8 cellular contexts compared by ENCODE assay signal in the genomic region with DNA sequence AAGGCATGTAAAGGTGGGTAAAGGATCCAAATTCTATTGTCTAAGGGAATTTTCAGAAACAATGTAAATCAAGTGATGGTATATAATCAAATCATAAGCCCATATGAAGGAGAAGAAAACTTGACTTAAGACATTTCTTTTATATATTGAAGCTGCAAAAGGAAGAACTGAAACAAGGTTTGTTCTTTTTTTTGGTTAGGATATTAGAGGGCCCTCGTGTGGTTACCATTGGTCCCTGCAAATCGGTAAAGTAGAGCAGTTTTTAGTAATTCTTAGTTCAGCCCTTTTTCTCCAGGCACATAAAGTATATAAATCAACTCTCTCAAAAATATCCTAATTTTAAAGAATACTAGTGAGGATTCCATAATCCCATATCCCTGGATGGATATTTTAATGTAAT.
A peak's percentile ranks its signal among the peaks of the same experiment; 100 is the strongest.
DNase-seq lines count a peak whose midpoint lies in the region; ATAC-seq and TF ChIP-seq lines count a peak whose summit lies in the region.

No MANE protein-coding gene starts in this region.

- DNase-seq in activated T-cell treated with anti-CD3 and anti-CD28 coated beads, Interleukin-2, amount 50 U/mL, for 24 hours = no peak
- no peak for DNase-seq in activated T-cell treated with anti-CD3 and anti-CD28 coated beads, Interleukin-2, amount 50 U/mL, for 1 hour
- DNase-seq in NAMALWA (ENCODE audit: low spot score) (peak; percentile 82), body of pancreas (peak in 1 of 4 donors; percentile 8), myocyte (ENCODE audit: low read depth) (peak; percentile 51), ecto neural progenitor cell (ENCODE audit: low spot score) (no peak), DMS153 treated with DMSO at 0.1 percent for 48 hours (lab: John Stamatoyannopoulos, UW; ENCODE audit: unreplicated experiment) (no peak)

- H3K27ac Mint-ChIP-seq in activated T-cell treated with anti-CD3 and anti-CD28 coated beads, Interleukin-2, amount 50 U/mL, for 24 hours = peak overlapping the region; percentile 93

- TF ChIP-seq CTCF in body of pancreas (IDR thresholded peaks at IDR 0.05) = peak in 6 of 7 experiments; percentile 32 to 47 (median 44)

- H3K36me3 Mint-ChIP-seq in activated T-cell treated with anti-CD3 and anti-CD28 coated beads, Interleukin-2, amount 50 U/mL, for 24 hours (ENCODE audit: low read depth) = no peaks in the 10 kb centered on the region

- H3K27me3 Mint-ChIP-seq in activated T-cell treated with anti-CD3 and anti-CD28 coated beads, Interleukin-2, amount 50 U/mL, for 24 hours = no peaks in the 10 kb centered on the region

- no peaks in the 10 kb centered on the region for H3K9me3 Mint-ChIP-seq in activated T-cell treated with anti-CD3 and anti-CD28 coated beads, Interleukin-2, amount 50 U/mL, for 24 hours

- 19 to 27% methylated on average over 2 of the region's 2 CpGs for WGBS in body of pancreas, 2 donors

- intact Hi-C loops in body of pancreas (cut with DNase I) = no loop called here

- no peak overlapping the region for H3K4me3 Mint-ChIP-seq in activated T-cell treated with anti-CD3 and anti-CD28 coated beads, Interleukin-2, amount 50 U/mL, for 24 hours

- ATAC-seq in body of pancreas = no peak
- no peak for ATAC-seq in HG03571 (IDR thresholded peaks at IDR 0.05; ENCODE audit: unreplicated experiment)

- H3K4me1 Mint-ChIP-seq in activated T-cell treated with anti-CD3 and anti-CD28 coated beads, Interleukin-2, amount 50 U/mL, for 24 hours (ENCODE audit: low read depth) = peaks cover 61% of the 10 kb centered on the region

- H3K9me3 ChIP-seq in body of pancreas = no peaks in the 10 kb centered on the region

- no peaks in the 10 kb centered on the region for H3K36me3 ChIP-seq in body of pancreas (replicated peaks in 1 of 2; ENCODE audit: insufficient read depth in 1 of 2, low read depth in 2 of 2)

- no peak overlapping the region for H3K4me3 ChIP-seq in body of pancreas

- peaks cover 12% of the 10 kb centered on the region for H3K4me1 ChIP-seq in body of pancreas

- no peaks in the 10 kb centered on the region for H3K27me3 ChIP-seq in body of pancreas

- H3K27ac ChIP-seq in body of pancreas = no peak overlapping the region

- TF ChIP-seq POLR2A in body of pancreas (IDR thresholded peaks at IDR 0.05) = no peak

Comparison
In these comparisons a context has a peak if more than half of its experiments do, and no peak if none do; other contexts are left out.
1. DNase-seq: peak in NAMALWA (single experiment) and myocyte (single experiment); none in activated T-cell treated with anti-CD3 and anti-CD28 coated beads, Interleukin-2, amount 50 U/mL, for 24 hours (single experiment), activated T-cell treated with anti-CD3 and anti-CD28 coated beads, Interleukin-2, amount 50 U/mL, for 1 hour (single experiment), ecto neural progenitor cell (single experiment) and DMS153 treated with DMSO at 0.1 percent for 48 hours (single experiment).